13 cellular contexts compared by ENCODE assay signal in the genomic region with DNA sequence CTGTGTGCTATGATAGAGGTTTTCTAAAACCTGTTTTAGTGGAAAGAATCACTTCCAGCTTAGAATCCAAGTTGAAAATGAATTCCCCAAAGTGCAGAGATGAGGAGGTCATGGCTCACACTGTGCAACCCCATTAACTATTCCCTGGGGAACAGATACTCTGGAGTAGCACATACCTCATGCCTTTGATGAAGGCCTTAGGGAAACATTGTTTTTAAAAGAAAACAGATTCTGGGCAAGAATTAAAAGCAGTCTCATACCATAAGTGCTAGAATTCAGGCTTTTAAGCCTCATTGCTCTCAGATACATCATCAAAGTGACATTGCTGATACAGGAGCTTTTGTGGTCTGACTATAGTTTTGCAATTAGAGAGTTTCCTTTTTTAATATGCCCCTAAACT.
"Had no signal": no experiment of that assay in that cellular context is flagged by ENCODE, and none has a peak within 500 bp of the region (broad histone marks: within the 10 kb centered on the region; RNA-seq: fewer than 3 reads in every experiment).

No MANE protein-coding gene starts in this region.

- DNase-seq: activated CD4-positive, alpha-beta T cell treated with anti-CD3 and anti-CD28 coated beads for 36 hours; activated CD4-positive, alpha-beta T cell treated with anti-CD3 and anti-CD28 coated beads, Interleukin-2, amount 50 U/mL, for 48 hours; activated naive CD8-positive, alpha-beta T cell treated with anti-CD3 and anti-CD28 coated beads, Interleukin-2, amount 10 ng/mL, durations not matched to agents 7 days and 5 days; activated T-cell treated with anti-CD3 and anti-CD28 coated beads for 4 hours; anterior cingulate cortex; hypothalamus; kidney; midbrain; stomach; trophoblast cell had no signal

- H3K9me3 ChIP-seq: stomach had no signal

- ATAC-seq: activated CD4-positive, alpha-beta T cell treated with anti-CD3 and anti-CD28 coated beads for 36 hours; left lobe of liver; WTC11 had no signal

- H3K27ac ChIP-seq: stomach had no signal

- H3K27me3 ChIP-seq: stomach had no signal

- H3K36me3 ChIP-seq: stomach had no signal

- H3K4me1 ChIP-seq: stomach had no signal

- H3K4me3 ChIP-seq: lung, stomach had no signal
